7 cellular contexts compared by ENCODE assay signal in the genomic region with DNA sequence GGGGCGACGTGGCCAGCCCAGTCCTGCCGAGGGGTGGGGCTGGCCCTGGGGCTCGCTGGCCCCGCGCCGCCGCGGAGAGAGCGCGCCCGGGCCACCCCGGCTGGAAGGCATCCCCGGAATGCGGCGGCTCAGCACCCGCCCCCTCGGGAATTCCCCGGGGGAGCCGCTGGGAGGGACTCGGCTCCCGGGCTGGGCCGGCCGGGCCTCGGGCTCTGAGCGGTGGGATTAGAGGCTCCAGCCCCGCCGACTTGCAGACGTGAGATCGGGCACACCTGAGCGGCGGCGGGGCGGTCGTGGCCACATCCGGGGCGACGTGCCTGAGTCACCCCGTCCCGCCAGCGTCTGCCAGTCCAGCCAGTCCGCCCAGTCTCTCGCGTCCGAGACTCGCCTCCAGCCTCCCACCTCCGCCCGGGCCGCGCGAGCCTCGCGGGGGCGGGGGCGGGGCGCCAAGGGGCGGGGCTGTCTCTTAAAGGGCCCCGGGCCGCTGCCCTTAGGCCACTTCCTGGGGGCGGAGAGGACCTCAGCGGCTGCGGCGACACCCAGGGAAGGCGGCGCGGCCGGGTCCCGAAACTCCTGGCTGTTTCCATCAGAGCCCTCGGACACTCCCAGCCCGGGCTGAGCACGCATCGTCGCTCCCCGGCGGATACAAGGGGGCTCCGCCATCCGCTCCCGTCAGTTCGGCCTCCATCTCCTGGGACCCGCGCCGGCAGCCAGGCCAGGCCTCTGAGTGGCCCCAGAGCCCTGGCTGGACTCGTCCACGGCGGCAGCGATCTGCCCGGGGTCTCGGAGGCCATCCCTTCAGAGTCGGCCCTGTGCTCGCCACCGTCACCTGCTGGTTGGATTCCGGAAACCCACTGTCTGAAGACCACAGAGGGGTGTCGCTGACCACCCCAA. TPM values are rescaled to one million over a fixed set of nuclear protein-coding genes. Genes with fewer than 3 reads are reported as not detected.
A peak's percentile ranks its signal among the peaks of the same experiment; 100 is the strongest.
DNase-seq lines count a peak whose midpoint lies in the region; ATAC-seq, FAIRE-seq and TF ChIP-seq lines count a peak whose summit lies in the region.

A gene (plus strand): TSS at position 498 of the 894 bp plus-strand sequence.

- no peak within 1 kb of the TSS for H2BK20ac ChIP-seq in H1 (ENCODE audit: low read length)

- TF ChIP-seq RAD21 in H1 (IDR thresholded peaks at IDR 0.05 in 1 of 2, conservative IDR thresholded peaks at IDR 0.05 in 1 of 2; ENCODE audit: low read depth in 2 of 2, low read length in 2 of 2): peak; percentile 24 to 48; a peak in 3 of 4 replicates

- no peak for FAIRE-seq in H1 (lab: Jason Lieb, UNC)

- ATAC-seq in GM18520 (IDR thresholded peaks at IDR 0.05; ENCODE audit: unreplicated experiment): peak; percentile 45
- peak; percentile 65 for ATAC-seq in HG02885 (IDR thresholded peaks at IDR 0.05; ENCODE audit: poor library complexity, unreplicated experiment)

- H3K36me3 ChIP-seq in H1 (ENCODE audit: control insufficient read depth in 2 of 4, insufficient read depth in 4 of 4, low read length in 3 of 4): no peaks in the 10 kb centered on the region
- no peaks in the 10 kb centered on the region for H3K36me3 ChIP-seq in mesendoderm (ENCODE audit: control insufficient read depth, insufficient read depth, low read length)

- no peaks in the 10 kb centered on the region for H3K9me3 ChIP-seq in H1 (ENCODE audit: insufficient read depth in 2 of 2, low read depth in 1 of 2, low read length in 1 of 2)

- WGBS in H1 (ENCODE audit: extremely low coverage in 1 of 2, insufficient coverage in 1 of 2, insufficient read length in 1 of 2, insufficient replicate concordance in 2 of 2, low coverage in 1 of 2, low lambda C conversion rate in 2 of 2, missing lambda C conversion rate in 1 of 2), 2 experiments: 1% methylated on average over 39 of the region's 93 CpGs; no CpG with 5 or more reads in 1 of the 2 experiments
- no CpG with 5 or more reads among the region's 93 CpGs for WGBS in mesendoderm (ENCODE audit: extremely low coverage, insufficient coverage, low lambda C conversion rate)

- H3K27me3 ChIP-seq in H1 (replicated peaks in 1 of 4; ENCODE audit: control insufficient read depth in 3 of 4, extremely low read depth in 1 of 4, insufficient read depth in 3 of 4, low read length in 3 of 4) (no peaks in the 10 kb centered on the region), mesendoderm (ENCODE audit: insufficient read depth, low read length, poor library complexity) (no peaks in the 10 kb centered on the region)

- TF ChIP-seq POLR2A in H1 (IDR thresholded peaks at IDR 0.05; ENCODE audit: control extremely low read depth in 1 of 2, low read depth in 2 of 2, low read length in 2 of 2): peak in 1 of 2 experiments; percentile 82; a peak in 2 of 3 replicates

- peak within 1 kb of the TSS in 3 of 4 experiments; percentile 65 to 74 (median 70); a peak in 5 of 7 replicates for H3K9ac ChIP-seq in H1 (replicated peaks in 1 of 4; ENCODE audit: extremely low read depth in 1 of 4, low read depth in 3 of 4, low read length in 3 of 4)
- H3K9ac ChIP-seq in mesendoderm (ENCODE audit: low read length): peak within 1 kb of the TSS; percentile 94

- H2AFZ ChIP-seq in H1 (ENCODE audit: low read length): no peak within 1 kb of the TSS; the same call in 1 of the 2 replicates

- TF ChIP-seq CTCF in H1 (IDR thresholded peaks at IDR 0.05; ENCODE audit: control extremely low read depth in 1 of 3, insufficient read depth in 1 of 3, low read depth in 1 of 3, low read length in 3 of 3): peak; percentile 70 to 77 (median 73)

- H2AK5ac ChIP-seq in H1 (ENCODE audit: low read depth, low read length): no peak within 1 kb of the TSS; the same call in 1 of the 2 replicates
- peak within 1 kb of the TSS; percentile 45 for H2AK5ac ChIP-seq in mesendoderm (ENCODE audit: low read length)

- H2BK12ac ChIP-seq in H1 (ENCODE audit: low read depth, low read length): peak within 1 kb of the TSS; percentile 87; the same call in 1 of the 2 replicates

- H3K14ac ChIP-seq in H1 (ENCODE audit: insufficient read length): no peak within 1 kb of the TSS

- H3K27ac ChIP-seq in H1 (ENCODE audit: low read depth, low read length) (peak within 1 kb of the TSS; percentile 66; the same call in 1 of the 2 replicates), mesendoderm (ENCODE audit: low read depth, low read length) (peak within 1 kb of the TSS; percentile 97)

- H3K4me1 ChIP-seq in H1 (replicated peaks in 1 of 4; ENCODE audit: control insufficient read depth in 3 of 4, insufficient read depth in 4 of 4, low read length in 3 of 4): peaks cover 0 to 19% (median 10%) of the 10 kb centered on the region in 4 experiments; a peak in 6 of 7 replicates
- H3K4me1 ChIP-seq in mesendoderm (ENCODE audit: control insufficient read depth, low read depth, low read length): peaks cover 7% of the 10 kb centered on the region

- H3K79me2 ChIP-seq in H1 (ENCODE audit: control insufficient read depth in 1 of 2, insufficient read depth in 2 of 2, low read length in 2 of 2) (no peaks in the 10 kb centered on the region), mesendoderm (ENCODE audit: control insufficient read depth, insufficient read depth, low read length) (no peaks in the 10 kb centered on the region)

- H2BK5ac ChIP-seq in H1 (ENCODE audit: low read depth, low read length) (peak within 1 kb of the TSS; percentile 92; the same call in 1 of the 2 replicates), mesendoderm (ENCODE audit: low read length) (peak within 1 kb of the TSS; percentile 87)

- peaks cover 0 to 2% of the 10 kb centered on the region in 2 experiments for H4K20me1 ChIP-seq in H1 (replicated peaks in 1 of 2; ENCODE audit: control insufficient read depth in 1 of 2, insufficient read depth in 2 of 2, low read length in 2 of 2)

- peak within 1 kb of the TSS; percentile 90 for H3K18ac ChIP-seq in H1 (ENCODE audit: extremely low read depth, low read length)
- H3K18ac ChIP-seq in mesendoderm (ENCODE audit: low read length): peak within 1 kb of the TSS; percentile 78

- DNase-seq in NCI-H526 treated with DMSO at 0.1 percent for 48 hours (lab: John Stamatoyannopoulos, UW): peak; percentile 48
- peak; percentile 52 to 83 (median 76) for DNase-seq in activated CD8-positive, alpha-beta memory T cell treated with anti-CD3 and anti-CD28 coated beads for 48 hours (ENCODE audit: low read depth in 2 of 3, low spot score in 2 of 3)
- DNase-seq in H1 (ENCODE audit: low read depth in 1 of 2, low spot score in 2 of 2): peak; percentile 46 to 89
- peak; percentile 94 for DNase-seq in mesendoderm
- DNase-seq in stimulated activated CD8-positive, alpha-beta memory T cell treated with anti-CD3 and anti-CD28 coated beads, Interleukin-15, amount 100 ng/mL, for 4 hours (ENCODE audit: low read depth in 2 of 2): peak; percentile 50 to 68

- H2BK15ac ChIP-seq in H1 (ENCODE audit: low read length) (peak within 1 kb of the TSS; percentile 81; the same call in 1 of the 2 replicates), mesendoderm (replicated peaks; ENCODE audit: low read depth) (no peak within 1 kb of the TSS)

- CTCF ChIA-PET in H1 (lab: Charles Lee; ENCODE audit: partially characterized antibody): interaction anchor here (0.6 to 14.1 kb wide), 16 partner anchors 8 to 208 kb away, joined by 3 to 167 read pairs (median 4); a partner anchor contains a TSS

- POLR2A ChIA-PET in H1 (lab: Charles Lee; ENCODE audit: partially characterized antibody): interaction anchor here (0.7 to 8.2 kb wide), 21 partner anchors 14 to 237 kb away, joined by 3 to 91 read pairs (median 4); a partner anchor contains a TSS

- peak within 1 kb of the TSS; percentile 39 to 96 (median 84) for H3K4me3 ChIP-seq in H1 (ENCODE audit: extremely low read depth in 1 of 4, insufficient read depth in 2 of 4, low read depth in 3 of 4, low read length in 4 of 4)
- H3K4me3 ChIP-seq in mesendoderm (ENCODE audit: low read length): peak within 1 kb of the TSS; percentile 69

- peaks cover 15% of the 10 kb centered on the region; the same call in 1 of the 2 replicates for H3K23me2 ChIP-seq in H1 (ENCODE audit: low read depth, low read length)

- H3K23ac ChIP-seq in H1 (ENCODE audit: insufficient read length) (no peak within 1 kb of the TSS), mesendoderm (ENCODE audit: low read length) (peak within 1 kb of the TSS; percentile 98)

- peak within 1 kb of the TSS; percentile 57 for H3K4ac ChIP-seq in H1 (replicated peaks; ENCODE audit: insufficient read length, low read depth, low read length)
- H3K4ac ChIP-seq in mesendoderm (ENCODE audit: low read depth, low read length): peak within 1 kb of the TSS; percentile 23

- H4K8ac ChIP-seq in H1 (ENCODE audit: extremely low read depth, insufficient read depth, low read length): peak within 1 kb of the TSS; percentile 86; the same call in 1 of the 2 replicates
- H4K8ac ChIP-seq in mesendoderm (ENCODE audit: low read depth, low read length): peak within 1 kb of the TSS; percentile 58

- H3K56ac ChIP-seq in H1 (replicated peaks; ENCODE audit: insufficient read length, low read depth, low read length) (peak within 1 kb of the TSS; percentile 39), mesendoderm (ENCODE audit: low read length) (peak within 1 kb of the TSS; percentile 96)

- TF ChIP-seq EP300 in H1 (IDR thresholded peaks at IDR 0.05; ENCODE audit: borderline replicate concordance in 1 of 2, low read depth in 2 of 2, low read length in 2 of 2): peak in 1 of 2 experiments; percentile 80; a peak in 2 of 3 replicates

- H3K4me2 ChIP-seq in H1 (ENCODE audit: insufficient read depth in 1 of 2, low read depth in 2 of 2, low read length in 2 of 2): peak within 1 kb of the TSS; percentile 92 to 98
- H3K4me2 ChIP-seq in mesendoderm (ENCODE audit: low read length): peak within 1 kb of the TSS; percentile 79

- H3K79me1 ChIP-seq in H1 (ENCODE audit: low read depth, low read length) (no peaks in the 10 kb centered on the region), mesendoderm (ENCODE audit: low read length) (no peaks in the 10 kb centered on the region)

- H2BK120ac ChIP-seq in H1 (replicated peaks; ENCODE audit: low read depth, low read length): no peak within 1 kb of the TSS
- H2BK120ac ChIP-seq in mesendoderm (ENCODE audit: low read depth, low read length): no peak within 1 kb of the TSS

- peak within 1 kb of the TSS; percentile 58 for H4K91ac ChIP-seq in H1 (replicated peaks; ENCODE audit: insufficient read length, low read length)

- H4K5ac ChIP-seq in H1 (ENCODE audit: insufficient read length, low read depth, low read length) (peak within 1 kb of the TSS; percentile 69), mesendoderm (ENCODE audit: low read length) (no peak within 1 kb of the TSS)

RNA-seq across cellular contexts. Expression of the gene that starts here (rescaled TPM):
- total RNA-seq in H1 (2021; fragmentation: NEBNext Ultra II Directional; extraction: Animal tissue kit (Norgen Biotek cat#: 25700)): 8.7 and 9.2 TPM in 2 replicates
- polyA plus RNA-seq in H1 (2011; rRNA removed): 8.6 and 11.7 TPM in 2 replicates
- polyA plus RNA-seq in H1 (2011; cell fraction: cytosol; rRNA removed): 8.3 TPM
- 7.2 TPM for polyA plus RNA-seq in H1 (2011; cell fraction: nucleus; rRNA removed)
- polyA plus RNA-seq in H1 (2012, experiment 1 of 2): 8.6 to 9.4 TPM (median 9.2 TPM) in 4 replicates
- 11.2 TPM for polyA plus RNA-seq in H1 (2012, experiment 2 of 2)
- polyA plus RNA-seq in H1 (2013, experiment 1 of 2): 4.6 TPM
- polyA plus RNA-seq in H1 (2013, experiment 2 of 2): 4.5 TPM
- polyA minus RNA-seq in H1 (2011; rRNA and poly(A)+ RNA removed): 6.0 and 7.7 TPM in 2 replicates
- polyA minus RNA-seq in H1 (2011; cell fraction: cytosol; rRNA and poly(A)+ RNA removed): 3.0 TPM
- 5.4 TPM for polyA minus RNA-seq in H1 (2011; cell fraction: nucleus; rRNA and poly(A)+ RNA removed)
- polyA plus RNA-seq in mesendoderm (2013, experiment 1 of 2): 4.5 TPM
- 4.6 TPM for polyA plus RNA-seq in mesendoderm (2013, experiment 2 of 2)

Comparison
In these comparisons a context has a peak if more than half of its experiments do, and no peak if none do; other contexts are left out.
1. Peak in every context shown above with its lines: DNase-seq, ATAC-seq, H3K4me3 ChIP-seq and H3K27ac ChIP-seq.